Comparison of ENCODE assay signal across 19 cellular contexts in the genomic region with DNA sequence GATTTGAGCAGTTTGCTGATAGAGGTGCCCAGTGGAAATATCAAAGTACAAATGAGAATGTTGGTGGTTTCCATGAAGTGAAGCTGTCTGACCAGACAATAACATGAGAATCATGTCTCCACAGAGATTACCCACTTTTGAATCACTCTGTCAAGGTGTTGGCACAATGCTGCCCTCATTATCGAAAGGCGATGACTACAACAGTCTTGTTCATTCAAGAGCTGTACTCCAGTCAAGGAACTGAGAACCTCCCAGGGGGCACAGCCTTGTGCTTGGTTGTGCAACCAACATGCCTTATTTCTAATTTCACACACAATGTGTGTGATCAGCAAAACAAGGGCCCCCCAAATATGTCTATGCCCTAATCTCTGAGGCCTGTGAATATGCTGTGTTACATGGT. TPM values are rescaled to one million over a fixed set of nuclear protein-coding genes. Genes with fewer than 3 reads are reported as not detected.
DNase-seq lines count a peak whose midpoint lies in the region; ATAC-seq and TF ChIP-seq lines count a peak whose summit lies in the region.
"Had no signal": no experiment of that assay in that cellular context is flagged by ENCODE, and none has a peak within 500 bp of the region (broad histone marks: within the 10 kb centered on the region; RNA-seq: fewer than 3 reads in every experiment).

No MANE protein-coding gene starts in this region.

- H3K27ac ChIP-seq in smooth muscle cell (ENCODE audit: low read depth) = peak overlapping the region; percentile 89
- H3K27ac ChIP-seq in effector memory CD4-positive, alpha-beta T cell (ENCODE audit: insufficient read depth, low read length, poor library complexity, severe bottlenecking) = no peak overlapping the region

- no peak for DNase-seq in activated CD4-positive, alpha-beta T cell treated with anti-CD3 and anti-CD28 coated beads for 36 hours
- no peak for DNase-seq in activated CD4-positive, alpha-beta T cell treated with anti-CD3 and anti-CD28 coated beads, Interleukin-2, amount 50 U/mL, for 4 hours
- DNase-seq in MV-4-11 (lab: John Stamatoyannopoulos, UW) = peak; percentile 26
- no peak for DNase-seq in smooth muscle cell (lab: John Stamatoyannopoulos, UW; ENCODE audit: unreplicated experiment)
- no peak for DNase-seq in DMS153 (lab: John Stamatoyannopoulos, UW)
- DNase-seq in effector memory CD4-positive, alpha-beta T cell = no peak
- no peak for DNase-seq in stimulated activated naive CD4-positive, alpha-beta T cell (lab: John Stamatoyannopoulos, UW)
- DNase-seq: DMS79, H9, Kasumi-1, NCI-H1048, NCI-H1694 treated with DMSO at 0.1 percent for 48 hours, NCI-H2171, NCI-H774 had no signal

- peak overlapping the region; percentile 48 for H3K27ac Mint-ChIP-seq in activated CD4-positive, alpha-beta T cell treated with anti-CD3 and anti-CD28 coated beads for 36 hours
- H3K27ac Mint-ChIP-seq: H9 had no signal

- no peak for ATAC-seq in activated CD4-positive, alpha-beta T cell treated with anti-CD3 and anti-CD28 coated beads for 36 hours
- peak; percentile 59 for ATAC-seq in esophagus mucosa
- ATAC-seq: GM12878, Panc1, Right ventricle myocardium inferior had no signal

- no peak overlapping the region for H3K4me3 Mint-ChIP-seq in activated CD4-positive, alpha-beta T cell treated with anti-CD3 and anti-CD28 coated beads for 36 hours
- H3K4me3 Mint-ChIP-seq: CD14-positive monocyte, H9 had no signal

- no peaks in the 10 kb centered on the region for H3K36me3 Mint-ChIP-seq in activated CD4-positive, alpha-beta T cell treated with anti-CD3 and anti-CD28 coated beads for 36 hours (ENCODE audit: low read depth)
- H3K36me3 Mint-ChIP-seq: CD14-positive monocyte had no signal

- H3K79me2 ChIP-seq in smooth muscle cell (ENCODE audit: low read depth) = no peaks in the 10 kb centered on the region

- H3K4me1 Mint-ChIP-seq in activated CD4-positive, alpha-beta T cell treated with anti-CD3 and anti-CD28 coated beads for 36 hours = peaks cover 28% of the 10 kb centered on the region
- H3K4me1 Mint-ChIP-seq: H9 had no signal

- no peaks in the 10 kb centered on the region for H3K36me3 ChIP-seq in smooth muscle cell (ENCODE audit: low read depth)
- H3K36me3 ChIP-seq in effector memory CD4-positive, alpha-beta T cell (ENCODE audit: control insufficient read depth, insufficient read depth, low read length) = no peaks in the 10 kb centered on the region

- H3K4me3 ChIP-seq in smooth muscle cell = no peak overlapping the region
- no peak overlapping the region for H3K4me3 ChIP-seq in effector memory CD4-positive, alpha-beta T cell (ENCODE audit: insufficient read depth, low read depth, low read length, poor library complexity, severe bottlenecking)
- H3K4me3 ChIP-seq: GM12878 had no signal

- TF ChIP-seq CTCF in smooth muscle cell (IDR thresholded peaks at IDR 0.05; ENCODE audit: borderline replicate concordance, insufficient read depth, poor library complexity, severe bottlenecking) = no peak

- H3K27me3 Mint-ChIP-seq in activated CD4-positive, alpha-beta T cell treated with anti-CD3 and anti-CD28 coated beads for 36 hours = no peaks in the 10 kb centered on the region

- CTCF ChIA-PET in activated CD4-positive, alpha-beta T cell treated with anti-CD3 and anti-CD28 coated beads for 36 hours (lab: Charles Lee) = interaction anchor here (0.8 kb wide), 1 partner anchor 9 kb away, joined by 3 read pairs; no protein-coding TSS in a partner anchor

- H3F3A ChIP-seq in smooth muscle cell (ENCODE audit: low read depth) = peaks cover 3% of the 10 kb centered on the region

- no peak overlapping the region for H2AFZ ChIP-seq in smooth muscle cell (ENCODE audit: low read depth)

- H4K20me1 ChIP-seq in smooth muscle cell (ENCODE audit: low read depth) = no peaks in the 10 kb centered on the region

- H3K27me3 ChIP-seq in smooth muscle cell (ENCODE audit: low read depth) = no peaks in the 10 kb centered on the region
- H3K27me3 ChIP-seq in effector memory CD4-positive, alpha-beta T cell (replicated peaks; ENCODE audit: control insufficient read depth, insufficient read depth, low read length, poor library complexity, severe bottlenecking) = no peaks in the 10 kb centered on the region

- peaks cover 6% of the 10 kb centered on the region for H3K4me1 ChIP-seq in smooth muscle cell (ENCODE audit: low read depth)
- H3K4me1 ChIP-seq in effector memory CD4-positive, alpha-beta T cell (ENCODE audit: control insufficient read depth, insufficient read depth, low read length, poor library complexity, severe bottlenecking) = no peaks in the 10 kb centered on the region

- no peaks in the 10 kb centered on the region for H3K9me3 ChIP-seq in smooth muscle cell (replicated peaks; ENCODE audit: low read depth)
- no peaks in the 10 kb centered on the region for H3K9me3 ChIP-seq in effector memory CD4-positive, alpha-beta T cell (ENCODE audit: control insufficient read depth, low read length)

- H3K9ac ChIP-seq in smooth muscle cell (ENCODE audit: low read depth) = no peak overlapping the region

- intact Hi-C loops in activated CD4-positive, alpha-beta T cell treated with anti-CD3 and anti-CD28 coated beads for 36 hours (cut with DNase I, micrococcal nuclease) = no loop called here

- no peaks in the 10 kb centered on the region for H3K9me3 Mint-ChIP-seq in activated CD4-positive, alpha-beta T cell treated with anti-CD3 and anti-CD28 coated beads for 36 hours (ENCODE audit: low read depth)

- 98% methylated on average over 2 of the region's 2 CpGs for WGBS in smooth muscle cell (ENCODE audit: low lambda C conversion rate)

- POLR2A ChIA-PET in activated CD4-positive, alpha-beta T cell treated with anti-CD3 and anti-CD28 coated beads for 36 hours (lab: Charles Lee) = interaction anchor here (0.7 kb wide), 1 partner anchor 11 kb away, joined by 3 read pairs; no protein-coding TSS in a partner anchor

- H3K4me2 ChIP-seq in smooth muscle cell = no peak overlapping the region

RNA-seq across cellular contexts. Expression of a gene that starts 35.7 kb away (rescaled TPM):
- total RNA-seq in activated CD4-positive, alpha-beta T cell treated with anti-CD3 and anti-CD28 coated beads for 36 hours = 10 to 100 TPM; 44.7 to 61.9 TPM
- total RNA-seq in esophagus mucosa (89.5 TPM), smooth muscle cell (77.0 and 77.7 TPM in 2 replicates)
- 63.8 and 65.9 TPM in 2 replicates for polyA plus RNA-seq in smooth muscle cell
